ENCODE assay signal across 16 cellular contexts in the genomic region with DNA sequence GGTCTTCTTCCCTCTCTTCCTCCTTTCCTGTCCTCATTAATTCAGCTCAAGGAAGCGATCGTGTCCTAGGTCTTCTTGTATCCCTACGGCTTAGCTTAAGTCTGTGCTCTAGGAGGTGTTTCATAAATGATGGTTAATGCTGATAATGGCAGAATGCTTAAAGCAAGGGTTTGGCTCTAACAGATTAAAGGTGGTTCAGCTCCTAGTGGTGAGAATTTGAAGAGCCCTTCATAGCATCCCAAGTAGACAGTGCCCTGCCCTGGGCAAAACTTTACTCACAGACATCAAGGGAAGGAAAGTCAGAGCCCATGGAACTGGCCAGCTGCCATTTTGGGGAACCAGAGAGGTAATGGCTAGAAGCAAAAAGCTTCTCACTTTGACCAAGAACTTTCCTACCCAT. TPM values are rescaled to one million over a fixed set of nuclear protein-coding genes. Genes with fewer than 3 reads are reported as not detected.
DNase-seq lines count a peak whose midpoint lies in the region; ATAC-seq, FAIRE-seq and TF ChIP-seq lines count a peak whose summit lies in the region.
"Had no signal": no experiment of that assay in that cellular context is flagged by ENCODE, and none has a peak within 500 bp of the region (broad histone marks: within the 10 kb centered on the region; RNA-seq: fewer than 3 reads in every experiment).

No MANE protein-coding gene starts in this region.

- ATAC-seq in A549: peak; percentile 62 to 74; a peak in 3 of 6 replicates
- peak; percentile 46; the same call in 1 of the 2 replicates for ATAC-seq in Panc1
- ATAC-seq in HG03025 (IDR thresholded peaks at IDR 0.05; ENCODE audit: low FRiP score, unreplicated experiment): no peak
- ATAC-seq in GM19467 (IDR thresholded peaks at IDR 0.05; ENCODE audit: unreplicated experiment): no peak

- no peaks in the 10 kb centered on the region for H3K9me3 ChIP-seq in A549
- H3K9me3 ChIP-seq in Panc1 (ENCODE audit: control insufficient read depth, insufficient read depth, low read depth, low read length): no peaks in the 10 kb centered on the region
- H3K9me3 ChIP-seq: Peyer's patch had no signal

- H3K27ac ChIP-seq in A549 (no peak overlapping the region), Panc1 (ENCODE audit: low read length) (no peak overlapping the region)

- H3K4me2 ChIP-seq in A549: no peak overlapping the region

- H3K36me3 ChIP-seq in Panc1 (ENCODE audit: control insufficient read depth, insufficient read depth, low read length): no peaks in the 10 kb centered on the region
- H3K36me3 ChIP-seq: Peyer's patch had no signal

- TF ChIP-seq CTCF in A549 (IDR thresholded peaks at IDR 0.05) (no peak), GM12864 (IDR thresholded peaks at IDR 0.05; ENCODE audit: low read depth, low read length, missing control alignments) (peak; percentile 3), Panc1 (IDR thresholded peaks at IDR 0.05) (no peak; the same call in 1 of the 2 replicates), fibroblast of mammary gland (conservative IDR thresholded peaks at IDR 0.05; ENCODE audit: control insufficient read depth, insufficient read depth, low read depth, low read length) (peak; percentile 12)

- POLR2A ChIA-PET in A549 (lab: Yijun Ruan, JAX): no interaction called here
- POLR2A ChIA-PET in Panc1 (lab: Charles Lee): no interaction called here

- no peak for TF ChIP-seq EP300 in A549 (IDR thresholded peaks at IDR 0.05)

- DNase-seq in A549 (ENCODE audit: low read depth in 1 of 2, low spot score in 1 of 2) (no peak), GM12864 (ENCODE audit: low read depth) (no peak), Panc1 (ENCODE audit: low read depth, low spot score) (no peak), fibroblast of mammary gland (ENCODE audit: low read depth) (no peak), DMS153 treated with DMSO at 0.1 percent for 48 hours (lab: John Stamatoyannopoulos, UW; ENCODE audit: unreplicated experiment) (no peak), NCI-H69 (lab: John Stamatoyannopoulos, UW) (no peak)
- DNase-seq: ACHN; CD4-positive, alpha-beta T cell; NCI-H1105 treated with DMSO at 0.1 percent for 48 hours; NCI-H187; NCI-H774; Peyer's patch; SHP77 had no signal

- CTCF ChIA-PET in A549 (lab: Yijun Ruan, JAX): interaction anchor here (0.8 to 1.7 kb wide), 3 partner anchors 10 to 43 kb away, joined by 3 to 5 read pairs (median 4); no protein-coding TSS in a partner anchor
- CTCF ChIA-PET in Panc1 (lab: Charles Lee): interaction anchor here (0.6 kb wide), 1 partner anchor 40 kb away, joined by 3 read pairs; no protein-coding TSS in a partner anchor

- WGBS in A549 (ENCODE audit: missing lambda C conversion rate): 95% methylated on average over 3 of the region's 3 CpGs

- H3K27me3 ChIP-seq in Panc1 (ENCODE audit: control insufficient read depth, insufficient read depth, low read length): no peaks in the 10 kb centered on the region
- H3K27me3 ChIP-seq: Peyer's patch had no signal

- in situ Hi-C loops in Panc1 (cut with HindIII; ENCODE audit: low pct_unique_long_range_greater_than_20kb, low sequenced_read_pairs): no loop called here

- no peak for TF ChIP-seq RAD21 in A549 (conservative IDR thresholded peaks at IDR 0.05 in 1 of 2, IDR thresholded peaks at IDR 0.05 in 1 of 2)

- no TSS peak for BruUV-seq in Panc1 (replicated peaks; lab: Mats Ljungman, UMichigan)

- no peak for TF ChIP-seq POLR2A in A549 (IDR thresholded peaks at IDR 0.05; ENCODE audit: low read length)

- intact Hi-C loops in Panc1 (cut with micrococcal nuclease; ENCODE audit: unreplicated experiment): no loop called here

- no peaks in the 10 kb centered on the region for H3K4me1 ChIP-seq in A549
- H3K4me1 ChIP-seq in Panc1 (ENCODE audit: control insufficient read depth, insufficient read depth, low read length): peaks cover 4% of the 10 kb centered on the region; the same call in 1 of the 2 replicates
- H3K4me1 ChIP-seq: Peyer's patch had no signal

- no peak for FAIRE-seq in A549 (lab: Jason Lieb, UNC)
- FAIRE-seq: D721Med had no signal

- H3K4me3 ChIP-seq in A549 (no peak overlapping the region), GM12864 (ENCODE audit: low read depth, low read length) (no peak overlapping the region), Panc1 (ENCODE audit: low read depth in 2 of 2, low read length in 2 of 2) (no peak overlapping the region), fibroblast of mammary gland (ENCODE audit: control insufficient read depth, low read depth, low read length) (no peak overlapping the region)
- H3K4me3 ChIP-seq: Peyer's patch had no signal

TF ChIP-seq in A549, 52 proteins besides CTCF, POLR2A, EP300 and RAD21:
- TF ChIP-seq REST (IDR thresholded peaks at IDR 0.05): no peak
- no peak for TF ChIP-seq ESRRA (IDR thresholded peaks at IDR 0.05; ENCODE audit: borderline replicate concordance, low read length)
- TF ChIP-seq HOXB5 (CRISPR knock-in tag; IDR thresholded peaks at IDR 0.05): no peak
- TF ChIP-seq MAFK (IDR thresholded peaks at IDR 0.05; ENCODE audit: partially characterized antibody): no peak
- no peak for TF ChIP-seq RNF2 (IDR thresholded peaks at IDR 0.05; ENCODE audit: borderline replicate concordance, low read depth)
- no peak for TF ChIP-seq EHMT2 (IDR thresholded peaks at IDR 0.05; ENCODE audit: low read depth)

RNA-seq across cellular contexts. Expression of gene PGRMC1, which starts 47.0 kb away (rescaled TPM):
- polyA plus RNA-seq in A549 (2011; rRNA removed): 118 and 163 TPM in 2 replicates
- 85.2 and 104 TPM in 2 replicates for polyA plus RNA-seq in A549 (2012; cell fraction: cytosol; rRNA removed)
- 77.7 and 92.7 TPM in 2 replicates for polyA plus RNA-seq in A549 (2012; cell fraction: nucleus; rRNA removed)
- polyA plus RNA-seq in A549 (2017; fragmentation: RNase III; extraction: RNeasy Plus Mini Kit Qiagen cat#74134 plus additional on column Dnase treatment): 140 to 159 TPM (median 151 TPM) in 3 replicates
- polyA minus RNA-seq in A549 (2011; rRNA and poly(A)+ RNA removed): 33.4 and 35.6 TPM in 2 replicates
- 83.3 TPM for total RNA-seq in Panc1 (2021; ENCODE audit: unreplicated experiment)
- 64.9 TPM for polyA plus RNA-seq in Panc1 (2012; ENCODE audit: insufficient read length)

Comparison
In these comparisons a context has a peak if more than half of its experiments do, and no peak if none do; other contexts are left out.
1. ATAC-seq: peak in A549 (2 of 2) and Panc1 (single experiment); none in HG03025 (single experiment) and GM19467 (single experiment).
2. CTCF ChIP-seq: peak in GM12864 (single experiment) and fibroblast of mammary gland (single experiment); none in A549 (single experiment) and Panc1 (single experiment).